19 cellular contexts compared by ENCODE assay signal in genomic region chr3:10309736-10310135, GRCh38. TPM values are rescaled to one million over a fixed set of nuclear protein-coding genes. Genes with fewer than 3 reads are reported as not detected.
A peak's percentile ranks its signal among the peaks of the same experiment; 100 is the strongest.
DNase-seq lines count a peak whose midpoint lies in the region; TF ChIP-seq lines count a peak whose summit lies in the region.
"Had no signal": no experiment of that assay in that cellular context is flagged by ENCODE, and none has a peak within 500 bp of the region (broad histone marks: within the 10 kb centered on the region; RNA-seq: fewer than 3 reads in every experiment).

No MANE protein-coding gene starts in this region.

- H3K9ac ChIP-seq in mesenchymal stem cell (ENCODE audit: low read length): no peak overlapping the region

- H3K36me3 Mint-ChIP-seq in activated CD4-positive, alpha-beta memory T cell treated with anti-CD3 and anti-CD28 coated beads for 36 hours: peaks cover 55% of the 10 kb centered on the region
- peaks cover 71% of the 10 kb centered on the region for H3K36me3 Mint-ChIP-seq in activated CD4-positive, alpha-beta memory T cell treated with anti-CD3 and anti-CD28 coated beads, Interleukin-2, amount 10 ng/mL, durations not matched to agents 7 days and 5 days (ENCODE audit: low read depth)
- H3K36me3 Mint-ChIP-seq in Calu3 (ENCODE audit: insufficient read depth, unreplicated experiment): peaks cover 62% of the 10 kb centered on the region
- H3K36me3 Mint-ChIP-seq in chondrocyte (ENCODE audit: low read depth): peaks cover 59% of the 10 kb centered on the region
- H3K36me3 Mint-ChIP-seq in CD14-positive monocyte: peaks cover 85 to 99% of the 10 kb centered on the region in 2 donors

- H3K9me3 Mint-ChIP-seq in activated CD4-positive, alpha-beta memory T cell treated with anti-CD3 and anti-CD28 coated beads for 36 hours: no peaks in the 10 kb centered on the region
- no peaks in the 10 kb centered on the region for H3K9me3 Mint-ChIP-seq in activated CD4-positive, alpha-beta memory T cell treated with anti-CD3 and anti-CD28 coated beads, Interleukin-2, amount 10 ng/mL, durations not matched to agents 7 days and 5 days
- H3K9me3 Mint-ChIP-seq in Calu3 (ENCODE audit: low read depth, unreplicated experiment): no peaks in the 10 kb centered on the region
- no peaks in the 10 kb centered on the region for H3K9me3 Mint-ChIP-seq in chondrocyte (ENCODE audit: low read depth)
- H3K9me3 Mint-ChIP-seq in CD14-positive monocyte: no peaks in the 10 kb centered on the region
- H3K9me3 Mint-ChIP-seq: CD4-positive, alpha-beta T cell; naive thymus-derived CD8-positive, alpha-beta T cell had no signal

- H2BK5ac ChIP-seq in mesenchymal stem cell (ENCODE audit: low read depth, low read length, poor library complexity, severe bottlenecking): no peak overlapping the region

- peaks cover 27% of the 10 kb centered on the region for H3K79me1 ChIP-seq in mesenchymal stem cell (replicated peaks; ENCODE audit: low read length, poor library complexity, severe bottlenecking)

- no TSS peak for BruUV-seq in Calu3 (replicated peaks; lab: Mats Ljungman, UMichigan)

- H4K8ac ChIP-seq in mesenchymal stem cell (ENCODE audit: low read length): no peak overlapping the region

- no peak overlapping the region for H3K4me2 ChIP-seq in mesenchymal stem cell (ENCODE audit: low read length, poor library complexity, severe bottlenecking)
- H3K4me2 ChIP-seq: A549 had no signal

- no peak overlapping the region for H3K4ac ChIP-seq in mesenchymal stem cell (ENCODE audit: low read depth in 1 of 2, low read length in 2 of 2)

- POLR2A ChIA-PET in activated CD4-positive, alpha-beta memory T cell treated with anti-CD3 and anti-CD28 coated beads for 36 hours (lab: Charles Lee): no interaction called here
- POLR2A ChIA-PET in activated CD4-positive, alpha-beta memory T cell treated with anti-CD3 and anti-CD28 coated beads, Interleukin-2, amount 10 ng/mL, durations not matched to agents 7 days and 5 days (lab: Charles Lee): no interaction called here

- peaks cover 3% of the 10 kb centered on the region for H3K4me1 ChIP-seq in mesenchymal stem cell (ENCODE audit: control insufficient read depth, insufficient read depth, low read depth, low read length)
- H3K4me1 ChIP-seq: SJCRH30, vagina had no signal

- no peaks in the 10 kb centered on the region for H3K27me3 ChIP-seq in mesenchymal stem cell (ENCODE audit: control insufficient read depth in 1 of 2, insufficient read depth in 1 of 2, low read length in 2 of 2)
- H3K27me3 ChIP-seq: SJCRH30, vagina had no signal

- H4K91ac ChIP-seq in mesenchymal stem cell (ENCODE audit: low read length): no peak overlapping the region

- intact Hi-C loops in activated CD4-positive, alpha-beta memory T cell treated with anti-CD3 and anti-CD28 coated beads for 36 hours (cut with micrococcal nuclease): no loop called here
- intact Hi-C loops in Calu3 (cut with micrococcal nuclease; ENCODE audit: unreplicated experiment) (no loop called here), CD14-positive monocyte (cut with micrococcal nuclease) (no loop called here)

- no peaks in the 10 kb centered on the region for H3K9me3 ChIP-seq in mesenchymal stem cell (ENCODE audit: control insufficient read depth, low read length)
- H3K9me3 ChIP-seq: A549, SJCRH30, vagina had no signal

- TF ChIP-seq CTCF in Calu3 (IDR thresholded peaks at IDR 0.05; ENCODE audit: unreplicated experiment): no peak
- TF ChIP-seq CTCF in chondrocyte (IDR thresholded peaks at IDR 0.05): no peak
- no peak for TF ChIP-seq CTCF in CD14-positive monocyte (IDR thresholded peaks at IDR 0.05)

- DNase-seq in activated CD4-positive, alpha-beta memory T cell treated with anti-CD3 and anti-CD28 coated beads for 36 hours: no peak
- DNase-seq in activated CD4-positive, alpha-beta memory T cell treated with anti-CD3 and anti-CD28 coated beads, Interleukin-2, amount 10 ng/mL, durations not matched to agents 7 days and 5 days: no peak
- no peak for DNase-seq in Calu3
- peak; percentile 20 for DNase-seq in chondrocyte (ENCODE audit: low spot score)
- DNase-seq in mesenchymal stem cell: no peak
- DNase-seq in CD1c-positive myeloid dendritic cell (ENCODE audit: extremely low spot score): no peak
- no peak for DNase-seq in SKM-1 treated with dmso at 0.1 percent for 144 hours (lab: John Stamatoyannopoulos, UW; ENCODE audit: unreplicated experiment)
- DNase-seq in CD14-positive monocyte (ENCODE audit: low spot score): no peak
- DNase-seq: caudate nucleus; CD4-positive, alpha-beta T cell; naive thymus-derived CD8-positive, alpha-beta T cell; NCI-H1436; NCI-H2171; NCI-H69; SJCRH30; T-helper 9 cell had no signal

- CTCF ChIA-PET in activated CD4-positive, alpha-beta memory T cell treated with anti-CD3 and anti-CD28 coated beads for 36 hours (lab: Charles Lee): no interaction called here
- CTCF ChIA-PET in activated CD4-positive, alpha-beta memory T cell treated with anti-CD3 and anti-CD28 coated beads, Interleukin-2, amount 10 ng/mL, durations not matched to agents 7 days and 5 days (lab: Charles Lee): interaction anchor here (0.7 kb wide), 1 partner anchor 12 kb away, joined by 3 read pairs; no protein-coding TSS in a partner anchor
- CTCF ChIA-PET in Calu3 (lab: Charles Lee): no interaction called here

- H3K4me1 Mint-ChIP-seq in activated CD4-positive, alpha-beta memory T cell treated with anti-CD3 and anti-CD28 coated beads for 36 hours (ENCODE audit: low read depth): peaks cover 9% of the 10 kb centered on the region
- peaks cover 5% of the 10 kb centered on the region for H3K4me1 Mint-ChIP-seq in activated CD4-positive, alpha-beta memory T cell treated with anti-CD3 and anti-CD28 coated beads, Interleukin-2, amount 10 ng/mL, durations not matched to agents 7 days and 5 days
- H3K4me1 Mint-ChIP-seq in Calu3 (ENCODE audit: low read depth, unreplicated experiment): peaks cover 8% of the 10 kb centered on the region
- H3K4me1 Mint-ChIP-seq in chondrocyte (ENCODE audit: low read depth): peaks cover 14% of the 10 kb centered on the region
- peaks cover 5% of the 10 kb centered on the region for H3K4me1 Mint-ChIP-seq in CD14-positive monocyte

- peak overlapping the region; percentile 11 for H3K27ac ChIP-seq in mesenchymal stem cell (ENCODE audit: low read length, poor library complexity, severe bottlenecking)
- H3K27ac ChIP-seq: SJCRH30, vagina had no signal

- no peak overlapping the region for H2AFZ ChIP-seq in mesenchymal stem cell (ENCODE audit: low read depth, low read length)

- H2BK15ac ChIP-seq in mesenchymal stem cell (ENCODE audit: low read depth, poor library complexity, severe bottlenecking): no peak overlapping the region

- 70% methylated on average over 4 of the region's 4 CpGs for WGBS in mesenchymal stem cell

- H3K4me3 Mint-ChIP-seq in activated CD4-positive, alpha-beta memory T cell treated with anti-CD3 and anti-CD28 coated beads for 36 hours: no peak overlapping the region
- H3K4me3 Mint-ChIP-seq in activated CD4-positive, alpha-beta memory T cell treated with anti-CD3 and anti-CD28 coated beads, Interleukin-2, amount 10 ng/mL, durations not matched to agents 7 days and 5 days: no peak overlapping the region
- H3K4me3 Mint-ChIP-seq in Calu3 (ENCODE audit: low read depth, unreplicated experiment) (no peak overlapping the region), chondrocyte (ENCODE audit: unreplicated experiment) (no peak overlapping the region), CD14-positive monocyte (no peak overlapping the region)
- H3K4me3 Mint-ChIP-seq: CD4-positive, alpha-beta T cell had no signal

- H2BK12ac ChIP-seq in mesenchymal stem cell (ENCODE audit: low read length in 2 of 2): no peak overlapping the region

- no peak overlapping the region for H2BK120ac ChIP-seq in mesenchymal stem cell (ENCODE audit: low read depth, low read length)

- no peak overlapping the region for H3K14ac ChIP-seq in mesenchymal stem cell (ENCODE audit: low read length in 2 of 2)

- H3K4me3 ChIP-seq in mesenchymal stem cell (ENCODE audit: insufficient read depth in 1 of 2, low read depth in 1 of 2, low read length in 2 of 2): no peak overlapping the region
- H3K4me3 ChIP-seq: A549, lung, SJCRH30, vagina had no signal

- peaks cover 68 to 98% of the 10 kb centered on the region in 2 experiments for H3K36me3 ChIP-seq in mesenchymal stem cell (ENCODE audit: control insufficient read depth in 1 of 2, insufficient read depth in 2 of 2, low read depth in 1 of 2, low read length in 2 of 2)

- peak overlapping the region; percentile 14 for H3K27ac Mint-ChIP-seq in activated CD4-positive, alpha-beta memory T cell treated with anti-CD3 and anti-CD28 coated beads for 36 hours
- H3K27ac Mint-ChIP-seq in activated CD4-positive, alpha-beta memory T cell treated with anti-CD3 and anti-CD28 coated beads, Interleukin-2, amount 10 ng/mL, durations not matched to agents 7 days and 5 days: no peak overlapping the region
- H3K27ac Mint-ChIP-seq in Calu3 (ENCODE audit: unreplicated experiment) (peak overlapping the region; percentile 65), chondrocyte (ENCODE audit: unreplicated experiment) (no peak overlapping the region), CD14-positive monocyte (peak overlapping the region in 3 of 7 donors; percentile 56 to 79 (median 69))
- H3K27ac Mint-ChIP-seq: CD4-positive, alpha-beta T cell had no signal

- no peak overlapping the region for H3K18ac ChIP-seq in mesenchymal stem cell (ENCODE audit: low read depth in 1 of 2, low read length in 2 of 2)

- H2AK5ac ChIP-seq in mesenchymal stem cell (ENCODE audit: low read length, severe bottlenecking): no peak overlapping the region

- H3K27me3 Mint-ChIP-seq in activated CD4-positive, alpha-beta memory T cell treated with anti-CD3 and anti-CD28 coated beads for 36 hours: no peaks in the 10 kb centered on the region
- H3K27me3 Mint-ChIP-seq in activated CD4-positive, alpha-beta memory T cell treated with anti-CD3 and anti-CD28 coated beads, Interleukin-2, amount 10 ng/mL, durations not matched to agents 7 days and 5 days: no peaks in the 10 kb centered on the region
- H3K27me3 Mint-ChIP-seq in Calu3 (ENCODE audit: unreplicated experiment) (no peaks in the 10 kb centered on the region), chondrocyte (ENCODE audit: low read depth) (no peaks in the 10 kb centered on the region), CD14-positive monocyte (ENCODE audit: low read depth in 3 of 3) (no peaks in the 10 kb centered on the region)
- H3K27me3 Mint-ChIP-seq: CD4-positive, alpha-beta T cell; naive thymus-derived CD8-positive, alpha-beta T cell had no signal

- H3K23ac ChIP-seq in mesenchymal stem cell (ENCODE audit: low read length in 2 of 2): no peak overlapping the region

RNA-seq across cellular contexts. Expression of gene SEC13, which starts 11.2 kb away (rescaled TPM):
- total RNA-seq in activated CD4-positive, alpha-beta memory T cell treated with anti-CD3 and anti-CD28 coated beads for 36 hours: 10 to 100 TPM; 95.3 to 95.6 TPM
- total RNA-seq in activated CD4-positive, alpha-beta memory T cell treated with anti-CD3 and anti-CD28 coated beads, Interleukin-2, amount 10 ng/mL, durations not matched to agents 7 days and 5 days: 10 to 100 TPM; 84.0 to 88.8 TPM
- 94.8 and 96.8 TPM in 2 replicates for total RNA-seq in Calu3 (2022)
- 197 to 243 TPM (median 198 TPM) in 3 replicates for total RNA-seq in chondrocyte
- 246 TPM for polyA plus RNA-seq in mesenchymal stem cell (2013, experiment 1 of 2)
- polyA plus RNA-seq in mesenchymal stem cell (2013, experiment 2 of 2): 245 TPM
- polyA plus RNA-seq in CD14-positive monocyte: 100 to 1,000 TPM; 186 to 188 TPM

RNA-seq across cellular contexts. Expression of gene GHRL, which starts 17.0 kb away (rescaled TPM):
- total RNA-seq in activated CD4-positive, alpha-beta memory T cell treated with anti-CD3 and anti-CD28 coated beads for 36 hours: under 1 TPM in 1 of 2 experiments, not detected in 1; 0.73 TPM
- total RNA-seq in activated CD4-positive, alpha-beta memory T cell treated with anti-CD3 and anti-CD28 coated beads, Interleukin-2, amount 10 ng/mL, durations not matched to agents 7 days and 5 days: under 1 TPM; 0.91 to 0.95 TPM
- total RNA-seq in Calu3 (2022): 0.85 and 2.1 TPM in 2 replicates
- total RNA-seq in chondrocyte: not detected in 3 replicates
- polyA plus RNA-seq in mesenchymal stem cell (2013, experiment 1 of 2): not detected
- polyA plus RNA-seq in mesenchymal stem cell (2013, experiment 2 of 2): not detected
- polyA plus RNA-seq in CD14-positive monocyte: 1 to 10 TPM; 2.3 to 7.0 TPM
- total RNA-seq: SJCRH30, vagina had no signal
- polyA plus RNA-seq: A549 had no signal

Comparison
In these comparisons a context has a peak if more than half of its experiments do, and no peak if none do; other contexts are left out.
1. H3K27ac Mint-ChIP-seq: peak in activated CD4-positive, alpha-beta memory T cell treated with anti-CD3 and anti-CD28 coated beads for 36 hours (single experiment) and Calu3 (single experiment); none in activated CD4-positive, alpha-beta memory T cell treated with anti-CD3 and anti-CD28 coated beads, Interleukin-2, amount 10 ng/mL, durations not matched to agents 7 days and 5 days (single experiment) and chondrocyte (single experiment).